Comparison of ENCODE assay signal across 1 cellular context in the genomic region with DNA sequence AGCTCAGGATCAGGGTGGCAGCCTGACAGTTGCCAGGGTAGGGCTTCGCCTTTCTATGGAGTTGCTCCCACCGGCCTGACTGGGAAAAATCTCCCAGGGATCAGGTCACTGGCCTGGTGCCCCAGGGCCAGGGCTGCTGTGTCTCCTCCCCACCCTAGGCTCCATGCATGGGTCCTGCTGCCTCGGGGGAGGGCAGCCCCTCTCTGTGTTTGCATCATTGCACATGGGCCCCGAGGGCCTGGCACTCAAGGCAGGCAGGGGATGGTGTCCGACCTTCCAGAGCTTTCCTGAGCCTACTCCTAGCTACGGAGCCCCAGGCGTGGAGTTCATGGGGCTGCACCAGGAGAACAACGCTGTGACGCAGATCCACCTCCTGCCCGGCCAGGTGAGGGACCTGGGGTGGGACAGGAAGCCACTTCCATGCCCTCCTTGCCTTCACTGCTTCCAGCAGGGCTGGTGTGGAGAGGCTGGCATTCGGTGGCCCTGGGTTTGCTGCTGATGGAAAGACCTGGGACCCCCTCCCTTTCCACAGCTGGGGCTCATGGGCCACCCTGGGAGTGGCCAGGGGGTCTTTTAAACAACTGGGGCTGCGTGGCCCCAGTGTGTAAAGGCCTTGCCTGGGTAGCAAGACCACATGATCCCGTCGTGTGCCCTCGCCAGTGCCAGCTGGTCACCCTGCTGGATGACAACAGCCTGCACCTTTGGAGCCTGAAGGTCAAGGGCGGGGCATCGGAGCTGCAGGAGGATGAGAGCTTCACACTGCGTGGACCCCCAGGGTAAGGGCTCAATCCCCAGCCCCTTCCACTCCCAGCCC.
TF ChIP-seq lines count a peak whose summit lies in the region.

No MANE protein-coding gene starts in this region.

TF ChIP-seq in HepG2, 621 proteins besides CTCF, POLR2A, EP300 and RAD21 (continued from another document and continues in another):
- TF ChIP-seq ZNF83 (CRISPR knock-in tag; IDR thresholded peaks at IDR 0.05; ENCODE audit: borderline replicate concordance) (no peak; the same call in 1 of the 2 replicates), ZNF292 (CRISPR knock-in tag; IDR thresholded peaks at IDR 0.05; ENCODE audit: borderline replicate concordance, low read depth) (no peak), ZSCAN25 (CRISPR knock-in tag; IDR thresholded peaks at IDR 0.05) (no peak), ZNF317 (CRISPR knock-in tag; IDR thresholded peaks at IDR 0.05) (peak; percentile 35), ATF7 (IDR thresholded peaks at IDR 0.05) (no peak), ATF7 (CRISPR knock-in tag; IDR thresholded peaks at IDR 0.05) (0 out of 2 replicates have a peak, but pooled peaks have one; percentile 21), ZKSCAN8 (CRISPR knock-in tag; IDR thresholded peaks at IDR 0.05; ENCODE audit: borderline replicate concordance) (0 out of 2 replicates have a peak, but pooled peaks have one; percentile 23), TEAD2 (CRISPR knock-in tag; IDR thresholded peaks at IDR 0.05) (no peak), KDM3A (CRISPR knock-in tag; IDR thresholded peaks at IDR 0.05; ENCODE audit: low read depth) (no peak), ZFAT (CRISPR knock-in tag; conservative IDR thresholded peaks at IDR 0.05) (no peak), ZNF253 (CRISPR knock-in tag; IDR thresholded peaks at IDR 0.05; ENCODE audit: borderline replicate concordance) (peak; percentile 66; the same call in 1 of the 2 replicates), BORCS8-MEF2B (CRISPR knock-in tag; IDR thresholded peaks at IDR 0.05) (peak; percentile 22; the same call in 1 of the 2 replicates), ZNF780A (CRISPR knock-in tag; IDR thresholded peaks at IDR 0.05) (no peak), JARID2 (CRISPR knock-in tag; IDR thresholded peaks at IDR 0.05; ENCODE audit: insufficient replicate concordance) (no peak), SIX1 (CRISPR knock-in tag; IDR thresholded peaks at IDR 0.05; ENCODE audit: borderline replicate concordance) (no peak), ZNF547 (CRISPR knock-in tag; IDR thresholded peaks at IDR 0.05) (no peak), AGO2 (optimal IDR thresholded peaks at IDR 0.05; ENCODE audit: low read depth, low read length) (no peak), MED8 (CRISPR knock-in tag; IDR thresholded peaks at IDR 0.05; ENCODE audit: insufficient replicate concordance) (no peak), MATR3 (CRISPR knock-in tag; IDR thresholded peaks at IDR 0.05) (no peak), ZNF746 (CRISPR knock-in tag; IDR thresholded peaks at IDR 0.05) (no peak), BRCA1 (CRISPR knock-in tag; IDR thresholded peaks at IDR 0.05) (no peak), RARG (CRISPR knock-in tag; IDR thresholded peaks at IDR 0.05; ENCODE audit: low read depth) (no peak), ZNF343 (CRISPR knock-in tag; IDR thresholded peaks at IDR 0.05) (no peak), ZNF138 (CRISPR knock-in tag; IDR thresholded peaks at IDR 0.05; ENCODE audit: low read depth) (peak; percentile 68; the same call in 1 of the 2 replicates), ERF (CRISPR knock-in tag; IDR thresholded peaks at IDR 0.05) (no peak), GPN1 (CRISPR knock-in tag; IDR thresholded peaks at IDR 0.05; ENCODE audit: borderline replicate concordance) (no peak), ZNF44 (CRISPR knock-in tag; IDR thresholded peaks at IDR 0.05) (no peak), TAF15 (IDR thresholded peaks at IDR 0.05; ENCODE audit: low read depth, low read length, poor library complexity, severe bottlenecking) (no peak), PHF20 (CRISPR knock-in tag; IDR thresholded peaks at IDR 0.05) (no peak), ZNF598 (CRISPR knock-in tag; IDR thresholded peaks at IDR 0.05; ENCODE audit: borderline replicate concordance) (0 out of 2 replicates have a peak, but pooled peaks have one; percentile 5), SP4 (CRISPR knock-in tag; IDR thresholded peaks at IDR 0.05) (peak; percentile 10; the same call in 1 of the 2 replicates), CHD4 (IDR thresholded peaks at IDR 0.05; ENCODE audit: borderline replicate concordance, low read length) (no peak)
- TF ChIP-seq, protein P1, sequence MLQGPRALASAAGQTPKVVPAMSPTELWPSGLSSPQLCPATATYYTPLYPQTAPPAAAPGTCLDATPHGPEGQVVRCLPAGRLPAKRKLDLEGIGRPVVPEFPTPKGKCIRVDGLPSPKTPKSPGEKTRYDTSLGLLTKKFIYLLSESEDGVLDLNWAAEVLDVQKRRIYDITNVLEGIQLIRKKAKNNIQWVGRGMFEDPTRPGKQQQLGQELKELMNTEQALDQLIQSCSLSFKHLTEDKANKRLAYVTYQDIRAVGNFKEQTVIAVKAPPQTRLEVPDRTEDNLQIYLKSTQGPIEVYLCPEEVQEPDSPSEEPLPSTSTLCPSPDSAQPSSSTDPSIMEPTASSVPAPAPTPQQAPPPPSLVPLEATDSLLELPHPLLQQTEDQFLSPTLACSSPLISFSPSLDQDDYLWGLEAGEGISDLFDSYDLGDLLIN (CRISPR knock-in tag; IDR thresholded peaks at IDR 0.05; ENCODE audit: borderline replicate concordance) = no peak; the same call in 1 of the 2 replicates
- TF ChIP-seq, protein P2, sequence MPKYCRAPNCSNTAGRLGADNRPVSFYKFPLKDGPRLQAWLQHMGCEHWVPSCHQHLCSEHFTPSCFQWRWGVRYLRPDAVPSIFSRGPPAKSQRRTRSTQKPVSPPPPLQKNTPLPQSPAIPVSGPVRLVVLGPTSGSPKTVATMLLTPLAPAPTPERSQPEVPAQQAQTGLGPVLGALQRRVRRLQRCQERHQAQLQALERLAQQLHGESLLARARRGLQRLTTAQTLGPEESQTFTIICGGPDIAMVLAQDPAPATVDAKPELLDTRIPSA (CRISPR knock-in tag; IDR thresholded peaks at IDR 0.05; ENCODE audit: borderline replicate concordance) = no peak
- TF ChIP-seq, protein P3, sequence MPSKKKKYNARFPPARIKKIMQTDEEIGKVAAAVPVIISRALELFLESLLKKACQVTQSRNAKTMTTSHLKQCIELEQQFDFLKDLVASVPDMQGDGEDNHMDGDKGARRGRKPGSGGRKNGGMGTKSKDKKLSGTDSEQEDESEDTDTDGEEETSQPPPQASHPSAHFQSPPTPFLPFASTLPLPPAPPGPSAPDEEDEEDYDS (CRISPR knock-in tag; IDR thresholded peaks at IDR 0.05) = no peak
- TF ChIP-seq, protein P4, sequence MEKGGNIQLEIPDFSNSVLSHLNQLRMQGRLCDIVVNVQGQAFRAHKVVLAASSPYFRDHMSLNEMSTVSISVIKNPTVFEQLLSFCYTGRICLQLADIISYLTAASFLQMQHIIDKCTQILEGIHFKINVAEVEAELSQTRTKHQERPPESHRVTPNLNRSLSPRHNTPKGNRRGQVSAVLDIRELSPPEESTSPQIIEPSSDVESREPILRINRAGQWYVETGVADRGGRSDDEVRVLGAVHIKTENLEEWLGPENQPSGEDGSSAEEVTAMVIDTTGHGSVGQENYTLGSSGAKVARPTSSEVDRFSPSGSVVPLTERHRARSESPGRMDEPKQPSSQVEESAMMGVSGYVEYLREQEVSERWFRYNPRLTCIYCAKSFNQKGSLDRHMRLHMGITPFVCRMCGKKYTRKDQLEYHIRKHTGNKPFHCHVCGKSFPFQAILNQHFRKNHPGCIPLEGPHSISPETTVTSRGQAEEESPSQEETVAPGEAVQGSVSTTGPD (CRISPR knock-in tag; IDR thresholded peaks at IDR 0.05) = peak; percentile 42; the same call in 1 of the 2 replicates
- TF ChIP-seq, protein P5, sequence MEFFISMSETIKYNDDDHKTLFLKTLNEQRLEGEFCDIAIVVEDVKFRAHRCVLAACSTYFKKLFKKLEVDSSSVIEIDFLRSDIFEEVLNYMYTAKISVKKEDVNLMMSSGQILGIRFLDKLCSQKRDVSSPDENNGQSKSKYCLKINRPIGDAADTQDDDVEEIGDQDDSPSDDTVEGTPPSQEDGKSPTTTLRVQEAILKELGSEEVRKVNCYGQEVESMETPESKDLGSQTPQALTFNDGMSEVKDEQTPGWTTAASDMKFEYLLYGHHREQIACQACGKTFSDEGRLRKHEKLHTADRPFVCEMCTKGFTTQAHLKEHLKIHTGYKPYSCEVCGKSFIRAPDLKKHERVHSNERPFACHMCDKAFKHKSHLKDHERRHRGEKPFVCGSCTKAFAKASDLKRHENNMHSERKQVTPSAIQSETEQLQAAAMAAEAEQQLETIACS (CRISPR knock-in tag; IDR thresholded peaks at IDR 0.05) = no peak
- TF ChIP-seq, protein P6, sequence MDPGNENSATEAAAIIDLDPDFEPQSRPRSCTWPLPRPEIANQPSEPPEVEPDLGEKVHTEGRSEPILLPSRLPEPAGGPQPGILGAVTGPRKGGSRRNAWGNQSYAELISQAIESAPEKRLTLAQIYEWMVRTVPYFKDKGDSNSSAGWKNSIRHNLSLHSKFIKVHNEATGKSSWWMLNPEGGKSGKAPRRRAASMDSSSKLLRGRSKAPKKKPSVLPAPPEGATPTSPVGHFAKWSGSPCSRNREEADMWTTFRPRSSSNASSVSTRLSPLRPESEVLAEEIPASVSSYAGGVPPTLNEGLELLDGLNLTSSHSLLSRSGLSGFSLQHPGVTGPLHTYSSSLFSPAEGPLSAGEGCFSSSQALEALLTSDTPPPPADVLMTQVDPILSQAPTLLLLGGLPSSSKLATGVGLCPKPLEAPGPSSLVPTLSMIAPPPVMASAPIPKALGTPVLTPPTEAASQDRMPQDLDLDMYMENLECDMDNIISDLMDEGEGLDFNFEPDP (CRISPR knock-in tag; conservative IDR thresholded peaks at IDR 0.05) = no peak
- TF ChIP-seq, protein P7, sequence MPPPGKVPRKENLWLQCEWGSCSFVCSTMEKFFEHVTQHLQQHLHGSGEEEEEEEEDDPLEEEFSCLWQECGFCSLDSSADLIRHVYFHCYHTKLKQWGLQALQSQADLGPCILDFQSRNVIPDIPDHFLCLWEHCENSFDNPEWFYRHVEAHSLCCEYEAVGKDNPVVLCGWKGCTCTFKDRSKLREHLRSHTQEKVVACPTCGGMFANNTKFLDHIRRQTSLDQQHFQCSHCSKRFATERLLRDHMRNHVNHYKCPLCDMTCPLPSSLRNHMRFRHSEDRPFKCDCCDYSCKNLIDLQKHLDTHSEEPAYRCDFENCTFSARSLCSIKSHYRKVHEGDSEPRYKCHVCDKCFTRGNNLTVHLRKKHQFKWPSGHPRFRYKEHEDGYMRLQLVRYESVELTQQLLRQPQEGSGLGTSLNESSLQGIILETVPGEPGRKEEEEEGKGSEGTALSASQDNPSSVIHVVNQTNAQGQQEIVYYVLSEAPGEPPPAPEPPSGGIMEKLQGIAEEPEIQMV (CRISPR knock-in tag; IDR thresholded peaks at IDR 0.05; ENCODE audit: low read depth) = 0 out of 2 replicates have a peak, but pooled peaks have one; percentile 11
- TF ChIP-seq, protein P8, sequence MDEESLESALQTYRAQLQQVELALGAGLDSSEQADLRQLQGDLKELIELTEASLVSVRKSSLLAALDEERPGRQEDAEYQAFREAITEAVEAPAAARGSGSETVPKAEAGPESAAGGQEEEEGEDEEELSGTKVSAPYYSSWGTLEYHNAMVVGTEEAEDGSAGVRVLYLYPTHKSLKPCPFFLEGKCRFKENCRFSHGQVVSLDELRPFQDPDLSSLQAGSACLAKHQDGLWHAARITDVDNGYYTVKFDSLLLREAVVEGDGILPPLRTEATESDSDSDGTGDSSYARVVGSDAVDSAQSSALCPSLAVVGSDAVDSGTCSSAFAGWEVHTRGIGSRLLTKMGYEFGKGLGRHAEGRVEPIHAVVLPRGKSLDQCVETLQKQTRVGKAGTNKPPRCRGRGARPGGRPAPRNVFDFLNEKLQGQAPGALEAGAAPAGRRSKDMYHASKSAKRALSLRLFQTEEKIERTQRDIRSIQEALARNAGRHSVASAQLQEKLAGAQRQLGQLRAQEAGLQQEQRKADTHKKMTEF (CRISPR knock-in tag; IDR thresholded peaks at IDR 0.05) = no peak; the same call in 1 of the 2 replicates
- TF ChIP-seq, protein P9, sequence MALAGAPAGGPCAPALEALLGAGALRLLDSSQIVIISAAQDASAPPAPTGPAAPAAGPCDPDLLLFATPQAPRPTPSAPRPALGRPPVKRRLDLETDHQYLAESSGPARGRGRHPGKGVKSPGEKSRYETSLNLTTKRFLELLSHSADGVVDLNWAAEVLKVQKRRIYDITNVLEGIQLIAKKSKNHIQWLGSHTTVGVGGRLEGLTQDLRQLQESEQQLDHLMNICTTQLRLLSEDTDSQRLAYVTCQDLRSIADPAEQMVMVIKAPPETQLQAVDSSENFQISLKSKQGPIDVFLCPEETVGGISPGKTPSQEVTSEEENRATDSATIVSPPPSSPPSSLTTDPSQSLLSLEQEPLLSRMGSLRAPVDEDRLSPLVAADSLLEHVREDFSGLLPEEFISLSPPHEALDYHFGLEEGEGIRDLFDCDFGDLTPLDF (CRISPR knock-in tag; IDR thresholded peaks at IDR 0.05) = no peak
- TF ChIP-seq, protein P10, sequence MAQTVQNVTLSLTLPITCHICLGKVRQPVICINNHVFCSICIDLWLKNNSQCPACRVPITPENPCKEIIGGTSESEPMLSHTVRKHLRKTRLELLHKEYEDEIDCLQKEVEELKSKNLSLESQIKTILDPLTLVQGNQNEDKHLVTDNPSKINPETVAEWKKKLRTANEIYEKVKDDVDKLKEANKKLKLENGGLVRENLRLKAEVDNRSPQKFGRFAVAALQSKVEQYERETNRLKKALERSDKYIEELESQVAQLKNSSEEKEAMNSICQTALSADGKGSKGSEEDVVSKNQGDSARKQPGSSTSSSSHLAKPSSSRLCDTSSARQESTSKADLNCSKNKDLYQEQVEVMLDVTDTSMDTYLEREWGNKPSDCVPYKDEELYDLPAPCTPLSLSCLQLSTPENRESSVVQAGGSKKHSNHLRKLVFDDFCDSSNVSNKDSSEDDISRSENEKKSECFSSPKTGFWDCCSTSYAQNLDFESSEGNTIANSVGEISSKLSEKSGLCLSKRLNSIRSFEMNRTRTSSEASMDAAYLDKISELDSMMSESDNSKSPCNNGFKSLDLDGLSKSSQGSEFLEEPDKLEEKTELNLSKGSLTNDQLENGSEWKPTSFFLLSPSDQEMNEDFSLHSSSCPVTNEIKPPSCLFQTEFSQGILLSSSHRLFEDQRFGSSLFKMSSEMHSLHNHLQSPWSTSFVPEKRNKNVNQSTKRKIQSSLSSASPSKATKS (CRISPR knock-in tag; IDR thresholded peaks at IDR 0.05) = no peak
- TF ChIP-seq, protein P11, sequence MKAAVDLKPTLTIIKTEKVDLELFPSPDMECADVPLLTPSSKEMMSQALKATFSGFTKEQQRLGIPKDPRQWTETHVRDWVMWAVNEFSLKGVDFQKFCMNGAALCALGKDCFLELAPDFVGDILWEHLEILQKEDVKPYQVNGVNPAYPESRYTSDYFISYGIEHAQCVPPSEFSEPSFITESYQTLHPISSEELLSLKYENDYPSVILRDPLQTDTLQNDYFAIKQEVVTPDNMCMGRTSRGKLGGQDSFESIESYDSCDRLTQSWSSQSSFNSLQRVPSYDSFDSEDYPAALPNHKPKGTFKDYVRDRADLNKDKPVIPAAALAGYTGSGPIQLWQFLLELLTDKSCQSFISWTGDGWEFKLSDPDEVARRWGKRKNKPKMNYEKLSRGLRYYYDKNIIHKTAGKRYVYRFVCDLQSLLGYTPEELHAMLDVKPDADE (CRISPR knock-in tag; IDR thresholded peaks at IDR 0.05) = no peak
- TF ChIP-seq, protein P12, sequence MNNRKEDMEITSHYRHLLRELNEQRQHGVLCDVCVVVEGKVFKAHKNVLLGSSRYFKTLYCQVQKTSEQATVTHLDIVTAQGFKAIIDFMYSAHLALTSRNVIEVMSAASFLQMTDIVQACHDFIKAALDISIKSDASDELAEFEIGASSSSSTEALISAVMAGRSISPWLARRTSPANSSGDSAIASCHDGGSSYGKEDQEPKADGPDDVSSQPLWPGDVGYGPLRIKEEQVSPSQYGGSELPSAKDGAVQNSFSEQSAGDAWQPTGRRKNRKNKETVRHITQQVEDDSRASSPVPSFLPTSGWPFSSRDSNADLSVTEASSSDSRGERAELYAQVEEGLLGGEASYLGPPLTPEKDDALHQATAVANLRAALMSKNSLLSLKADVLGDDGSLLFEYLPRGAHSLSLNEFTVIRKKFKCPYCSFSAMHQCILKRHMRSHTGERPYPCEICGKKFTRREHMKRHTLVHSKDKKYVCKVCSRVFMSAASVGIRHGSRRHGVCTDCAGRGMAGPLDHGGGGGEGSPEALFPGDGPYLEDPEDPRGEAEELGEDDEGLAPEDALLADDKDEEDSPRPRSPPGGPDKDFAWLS (CRISPR knock-in tag; IDR thresholded peaks at IDR 0.05; ENCODE audit: borderline replicate concordance) = 0 out of 2 replicates have a peak, but pooled peaks have one; percentile 62
